In genomic region chr22:21617337-21617736, GRCh38 we compare ENCODE assay signal across 10 cellular contexts. TPM values are rescaled to one million over a fixed set of nuclear protein-coding genes. Genes with fewer than 3 reads are reported as not detected.
DNase-seq lines count a peak whose midpoint lies in the region; ATAC-seq, FAIRE-seq and TF ChIP-seq lines count a peak whose summit lies in the region.
"Not testable (repeated sequence)": the region's sequence is repeated elsewhere in the genome, so short reads cannot be mapped to it uniquely, and the experiment has no call there.
"Had no signal": no experiment of that assay in that cellular context is flagged by ENCODE, and none has a peak within 500 bp of the region (broad histone marks: within the 10 kb centered on the region; RNA-seq: fewer than 3 reads in every experiment).

No MANE protein-coding gene starts in this region.

- not testable (repeated sequence) for H3K4me1 Mint-ChIP-seq in GM23338
- peaks cover 19 to 35% (median 29%) of the 10 kb centered on the region in 3 donors for H3K4me1 Mint-ChIP-seq in T-cell
- H3K4me1 Mint-ChIP-seq in activated T-cell treated with anti-CD3 and anti-CD28 coated beads, Interleukin-2, amount 50 U/mL, for 24 hours (ENCODE audit: low read depth) = peaks cover 23% of the 10 kb centered on the region
- H3K4me1 Mint-ChIP-seq in naive thymus-derived CD4-positive, alpha-beta T cell = peaks cover 14 to 26% (median 22%) of the 10 kb centered on the region in 7 donors
- H3K4me1 Mint-ChIP-seq in stimulated activated memory B cell treated with anti-CD40 and anti-IgM and Interleukin-4, amounts not matched to agents 10 μg/mL and 1 μg/mL and 100 μg/mL, for 72 hours = peaks cover 60% of the 10 kb centered on the region

- H3K4me2 ChIP-seq in BLaER1 = peak overlapping the region; percentile 73
- H3K4me2 ChIP-seq in GM23338; K562 (ENCODE audit: insufficient read depth, low read length): not testable (repeated sequence)
- H3K4me2 ChIP-seq in OCI-LY7 (ENCODE audit: low read length) = peak overlapping the region; percentile 41

- POLR2A ChIA-PET in OCI-LY7 (lab: Charles Lee) (interaction anchor here (0.6 to 1.3 kb wide), 3 partner anchors 12 to 45 kb away, joined by 3 to 6 read pairs (median 4); partner anchors contain the start of gene YDJC), T-cell (lab: Charles Lee) (interaction anchor here (0.5 to 0.6 kb wide), 2 partner anchors 13 to 16 kb away, joined by 3 to 14 read pairs; no protein-coding TSS in a partner anchor), K562 (lab: Yijun Ruan, JAX) (interaction anchor here (0.6 to 76.8 kb wide), 4 partner anchors 2 to 51 kb away, joined by 4 to 4622 read pairs (median 2314); partner anchors contain the start of genes CCDC116, SDF2L1 and YDJC)
- POLR2A ChIA-PET in naive thymus-derived CD4-positive, alpha-beta T cell (lab: Charles Lee) = interaction anchor here (1.0 to 1.4 kb wide), 2 partner anchors 12 to 49 kb away, joined by 3 to 4 read pairs; partner anchors contain the start of gene YDJC

- in situ Hi-C loops in K562 (cut with MboI) = not testable (repeated sequence)

- H4K20me1 ChIP-seq in BLaER1 (peaks cover 100% of the 10 kb centered on the region), GM23338 (replicated peaks; ENCODE audit: insufficient read depth) (peaks cover 71% of the 10 kb centered on the region), OCI-LY7 (ENCODE audit: insufficient read depth, low read length) (peaks cover 16% of the 10 kb centered on the region), K562 (replicated peaks; ENCODE audit: control insufficient read depth, insufficient read depth, low read length) (peaks cover 51% of the 10 kb centered on the region)

- not testable (repeated sequence) for H3K27ac Mint-ChIP-seq in GM23338
- peak overlapping the region; percentile 19 to 49 for H3K27ac Mint-ChIP-seq in T-cell
- H3K27ac Mint-ChIP-seq in activated T-cell treated with anti-CD3 and anti-CD28 coated beads, Interleukin-2, amount 50 U/mL, for 24 hours = peak overlapping the region; percentile 69
- peak overlapping the region in 6 of 9 donors; percentile 19 to 74 (median 54) for H3K27ac Mint-ChIP-seq in naive thymus-derived CD4-positive, alpha-beta T cell
- peak overlapping the region; percentile 28 for H3K27ac Mint-ChIP-seq in stimulated activated memory B cell treated with anti-CD40 and anti-IgM and Interleukin-4, amounts not matched to agents 10 μg/mL and 1 μg/mL and 100 μg/mL, for 72 hours

- BruUV-seq in OCI-LY7 (replicated peaks; lab: Mats Ljungman, UMichigan); K562 (replicated peaks; lab: Mats Ljungman, UMichigan): not testable (repeated sequence)

- H3K27me3 Mint-ChIP-seq in GM23338 (ENCODE audit: insufficient read depth, low read depth, poor library complexity); T-cell; activated T-cell treated with anti-CD3 and anti-CD28 coated beads, Interleukin-2, amount 50 U/mL, for 24 hours; naive thymus-derived CD4-positive, alpha-beta T cell; stimulated activated memory B cell treated with anti-CD40 and anti-IgM and Interleukin-4, amounts not matched to agents 10 μg/mL and 1 μg/mL and 100 μg/mL, for 72 hours: not testable (repeated sequence)

- H3K27ac ChIP-seq in BLaER1 (peak overlapping the region; percentile 37; the same call in 1 of the 2 replicates), GM23338 (ENCODE audit: low read depth) (0 out of 2 replicates have a peak overlapping the region, but pooled peaks have one; percentile 42), OCI-LY7 (ENCODE audit: low read depth, low read length, poor library complexity, severe bottlenecking) (peak overlapping the region; percentile 56)
- not testable (repeated sequence) for H3K27ac ChIP-seq in K562 (ENCODE audit: extremely low read depth, low read depth, low read length); naive thymus-derived CD4-positive, alpha-beta T cell (ENCODE audit: low read depth, low read length)

- not testable (repeated sequence) for TF ChIP-seq EP300 in K562 (IDR thresholded peaks at IDR 0.05; ENCODE audit: low read length)

- FAIRE-seq in K562 (lab: Jason Lieb, UNC) = not testable (repeated sequence)

- not testable (repeated sequence) for TF ChIP-seq POLR2A in K562 (conservative IDR thresholded peaks at IDR 0.05)

- DNase-seq in GM23338 (ENCODE audit: low spot score); OCI-LY7 (ENCODE audit: low spot score); T-cell; activated T-cell treated with anti-CD3 and anti-CD28 coated beads, Interleukin-2, amount 50 U/mL, for 24 hours; K562 (ENCODE audit: extremely low read depth in 1 of 4, low spot score in 3 of 4); naive thymus-derived CD4-positive, alpha-beta T cell: not testable (repeated sequence)

- peaks cover 79% of the 10 kb centered on the region for H3K79me2 ChIP-seq in GM23338 (replicated peaks; ENCODE audit: insufficient read depth)
- peaks cover 83% of the 10 kb centered on the region for H3K79me2 ChIP-seq in OCI-LY7 (ENCODE audit: insufficient read depth, low read depth, low read length)
- peaks cover 78% of the 10 kb centered on the region for H3K79me2 ChIP-seq in K562 (ENCODE audit: control insufficient read depth, insufficient read depth, low read length)

- H3K36me3 Mint-ChIP-seq in GM23338 (ENCODE audit: low read depth) (peaks cover 42% of the 10 kb centered on the region), T-cell (peaks cover 17% of the 10 kb centered on the region)
- peaks cover 73% of the 10 kb centered on the region for H3K36me3 Mint-ChIP-seq in activated T-cell treated with anti-CD3 and anti-CD28 coated beads, Interleukin-2, amount 50 U/mL, for 24 hours (ENCODE audit: low read depth)
- H3K36me3 Mint-ChIP-seq in naive thymus-derived CD4-positive, alpha-beta T cell = peaks cover 3 to 21% (median 5%) of the 10 kb centered on the region in 5 donors
- H3K36me3 Mint-ChIP-seq in stimulated activated memory B cell treated with anti-CD40 and anti-IgM and Interleukin-4, amounts not matched to agents 10 μg/mL and 1 μg/mL and 100 μg/mL, for 72 hours = peaks cover 15% of the 10 kb centered on the region

- 86% methylated on average over 6 of the region's 6 CpGs for WGBS in K562 (ENCODE audit: insufficient coverage, low coverage, missing lambda C conversion rate)

- H3K4me3 ChIP-seq in BLaER1; GM23338; OCI-LY7 (ENCODE audit: low read depth, low read length, poor library complexity, severe bottlenecking); K562; naive thymus-derived CD4-positive, alpha-beta T cell (ENCODE audit: low read length): not testable (repeated sequence)

- H3K9me2 ChIP-seq in GM23338 (ENCODE audit: insufficient read depth); OCI-LY7 (ENCODE audit: insufficient read depth, low read length): not testable (repeated sequence)

- TF ChIP-seq CTCF in GM23338 (conservative IDR thresholded peaks at IDR 0.05; ENCODE audit: low read depth in 2 of 2); OCI-LY7 (conservative IDR thresholded peaks at IDR 0.05; ENCODE audit: low read length); K562 (IDR thresholded peaks at IDR 0.05 in 2 of 3, conservative IDR thresholded peaks at IDR 0.05 in 1 of 3; ENCODE audit: insufficient read depth in 2 of 3, low read depth in 1 of 3, low read length in 3 of 3): not testable (repeated sequence)

- not testable (repeated sequence) for H2AFZ ChIP-seq in GM23338; OCI-LY7 (ENCODE audit: low read length); K562 (ENCODE audit: low read depth, low read length)

- H3K9me3 Mint-ChIP-seq in GM23338; T-cell; activated T-cell treated with anti-CD3 and anti-CD28 coated beads, Interleukin-2, amount 50 U/mL, for 24 hours; naive thymus-derived CD4-positive, alpha-beta T cell; stimulated activated memory B cell treated with anti-CD40 and anti-IgM and Interleukin-4, amounts not matched to agents 10 μg/mL and 1 μg/mL and 100 μg/mL, for 72 hours: not testable (repeated sequence)

- not testable (repeated sequence) for H3K9me3 ChIP-seq in BLaER1; OCI-LY7 (ENCODE audit: low read length); K562 (replicated peaks; ENCODE audit: control insufficient read depth, insufficient read depth, low read depth, low read length); naive thymus-derived CD4-positive, alpha-beta T cell (ENCODE audit: control insufficient read depth in 2 of 3, low read length in 3 of 3)

- H3K4me3 Mint-ChIP-seq in GM23338; T-cell; activated T-cell treated with anti-CD3 and anti-CD28 coated beads, Interleukin-2, amount 50 U/mL, for 24 hours; naive thymus-derived CD4-positive, alpha-beta T cell; stimulated activated memory B cell treated with anti-CD40 and anti-IgM and Interleukin-4, amounts not matched to agents 10 μg/mL and 1 μg/mL and 100 μg/mL, for 72 hours: not testable (repeated sequence)

- H3K27me3 ChIP-seq in BLaER1; GM23338 (ENCODE audit: insufficient read depth); K562 (ENCODE audit: control insufficient read depth in 2 of 2, insufficient read depth in 2 of 2, low read length in 2 of 2); naive thymus-derived CD4-positive, alpha-beta T cell (ENCODE audit: control insufficient read depth in 2 of 2, insufficient read depth in 2 of 2, low read length in 2 of 2): not testable (repeated sequence)

- peaks cover 72% of the 10 kb centered on the region for H3K4me1 ChIP-seq in BLaER1
- H3K4me1 ChIP-seq in GM23338 (ENCODE audit: insufficient read depth); naive thymus-derived CD4-positive, alpha-beta T cell (ENCODE audit: control insufficient read depth in 2 of 2, insufficient read depth in 2 of 2, low read length in 2 of 2): not testable (repeated sequence)
- H3K4me1 ChIP-seq in OCI-LY7 (ENCODE audit: insufficient read depth, low read length, poor library complexity, severe bottlenecking) = peaks cover 45% of the 10 kb centered on the region
- H3K4me1 ChIP-seq in K562 (replicated peaks in 1 of 2; ENCODE audit: control insufficient read depth in 2 of 2, insufficient read depth in 2 of 2, low read length in 2 of 2) = peaks cover 0 to 11% of the 10 kb centered on the region in 2 experiments; a peak in 2 of 5 replicates

- intact Hi-C loops in OCI-LY7 (cut with micrococcal nuclease; ENCODE audit: unreplicated experiment) = loop anchor here (1.0 to 10.0 kb wide), 3 partner anchors 12 to 1403 kb away; no protein-coding TSS in a partner anchor
- intact Hi-C loops in K562 (cut with micrococcal nuclease) = not testable (repeated sequence)
- intact Hi-C loops in naive thymus-derived CD4-positive, alpha-beta T cell (cut with micrococcal nuclease) = loop anchor here in 1 of 2 donors (10.0 kb wide), 1 partner anchor 57 kb away; no protein-coding TSS in a partner anchor

- CTCF ChIA-PET in OCI-LY7 (lab: Charles Lee; ENCODE audit: unreplicated experiment) = interaction anchor here (0.6 to 0.8 kb wide), 2 partner anchors 10 to 30 kb away, joined by 3 read pairs; no protein-coding TSS in a partner anchor
- CTCF ChIA-PET in T-cell (lab: Charles Lee); K562 (lab: Yijun Ruan, JAX; ENCODE audit: low intra/inter-chr PET ratio): not testable (repeated sequence)
- CTCF ChIA-PET in naive thymus-derived CD4-positive, alpha-beta T cell (lab: Charles Lee) = interaction anchor here (0.7 kb wide), 1 partner anchor 10 kb away, joined by 3 read pairs; no protein-coding TSS in a partner anchor

- ATAC-seq in GM23338; T-cell (replicated peaks in 1 of 4); K562; naive thymus-derived CD4-positive, alpha-beta T cell; stimulated activated memory B cell treated with anti-CD40 and anti-IgM and Interleukin-4, amounts not matched to agents 10 μg/mL and 1 μg/mL and 100 μg/mL, for 72 hours: not testable (repeated sequence)

- peaks cover 76% of the 10 kb centered on the region for H3K36me3 ChIP-seq in BLaER1
- H3K36me3 ChIP-seq in GM23338 (ENCODE audit: insufficient read depth) = not testable (repeated sequence)
- peaks cover 76% of the 10 kb centered on the region for H3K36me3 ChIP-seq in OCI-LY7 (ENCODE audit: insufficient read depth, low read length)
- peaks cover 86% of the 10 kb centered on the region for H3K36me3 ChIP-seq in K562 (ENCODE audit: control insufficient read depth, insufficient read depth, low read length)
- peaks cover 0 to 37% (median 5%) of the 10 kb centered on the region in 3 experiments for H3K36me3 ChIP-seq in naive thymus-derived CD4-positive, alpha-beta T cell (ENCODE audit: control insufficient read depth in 2 of 3, insufficient read depth in 3 of 3, low read length in 3 of 3)

- not testable (repeated sequence) for TF ChIP-seq RAD21 in K562 (CRISPR knock-in tag; conservative IDR thresholded peaks at IDR 0.05 in 1 of 2, IDR thresholded peaks at IDR 0.05 in 1 of 2)

- not testable (repeated sequence) for H3K9ac ChIP-seq in BLaER1; K562 (ENCODE audit: insufficient read depth in 1 of 2, low read depth in 2 of 2, low read length in 2 of 2)

- peaks cover 17% of the 10 kb centered on the region; the same call in 1 of the 2 replicates for H3F3A ChIP-seq in GM23338 (replicated peaks; ENCODE audit: low read depth)

- H3K9me1 ChIP-seq in K562 (ENCODE audit: control insufficient read depth, insufficient read depth, low read length) = peaks cover 11% of the 10 kb centered on the region

RNA-seq across cellular contexts. Expression of gene YDJC, which starts 12.5 kb away (rescaled TPM):
- total RNA-seq in GM23338 (2014; rRNA removed; shearing (Covaris generic)) = 58.8 and 83.7 TPM in 2 replicates
- polyA plus RNA-seq in GM23338 (2016; fragmentation: Nextera tagmentation; extraction: Ambion mirVana) = 53.3 and 58.4 TPM in 2 replicates
- total RNA-seq in OCI-LY7 (2014; rRNA removed; shearing (Covaris generic)) = 75.6 and 81.1 TPM in 2 replicates
- total RNA-seq in OCI-LY7 (2022) = 59.0 and 59.3 TPM in 2 replicates
- total RNA-seq in T-cell = 10 to 100 TPM; 28.3 to 69.2 (median 62.2) TPM
- 121 and 504 TPM in 2 replicates for total RNA-seq in K562 (2011; cell fraction: chromatin; rRNA removed; ENCODE audit: low replicate concordance)
- total RNA-seq in K562 (2011; cell fraction: nucleolus; rRNA removed) = 857 and 885 TPM in 2 replicates
- total RNA-seq in K562 (2011; cell fraction: nucleoplasm; rRNA removed) = 325 and 370 TPM in 2 replicates
- total RNA-seq in K562 (2014; rRNA removed) = 871 and 1,007 TPM in 2 replicates
- 69.0 and 87.5 TPM in 2 replicates for total RNA-seq in K562 (2014; rRNA removed; fragmentation: Illumina TruSeq; extraction: Trizol)
- total RNA-seq in K562 (2015; rRNA removed; fragmentation: Illumina TruSeq; extraction: Trizol) = 164 and 196 TPM in 2 replicates
- total RNA-seq in K562 (2021) = 626 and 641 TPM in 2 replicates
- polyA plus RNA-seq in K562 (2011; rRNA removed) = 203 and 277 TPM in 2 replicates
- 382 and 1,449 TPM in 2 replicates for polyA plus RNA-seq in K562 (2011; cell fraction: cytosol; rRNA removed)
- polyA plus RNA-seq in K562 (2011; cell fraction: nucleus; rRNA removed) = 629 and 1,089 TPM in 2 replicates
- polyA plus RNA-seq in K562 (2012) = 282 and 288 TPM in 2 replicates
- 106 and 159 TPM in 2 replicates for polyA plus RNA-seq in K562 (2014; fragmentation: Illumina TruSeq; extraction: Trizol)
- 10 to 100 TPM; 13.5 to 23.5 TPM for polyA plus RNA-seq in K562 (2014; fragmentation: Nextera tagmentation; extraction: Ambion mirVana)
- 707 and 732 TPM in 2 replicates for polyA plus RNA-seq in K562 (2014; rRNA removed)
- 35.0 and 44.2 TPM in 2 replicates for polyA minus RNA-seq in K562 (2011; rRNA and poly(A)+ RNA removed)
- 212 and 264 TPM in 2 replicates for polyA minus RNA-seq in K562 (2011; cell fraction: cytosol; rRNA and poly(A)+ RNA removed)
- polyA minus RNA-seq in K562 (2011; cell fraction: nucleus; rRNA and poly(A)+ RNA removed) = 294 and 313 TPM in 2 replicates
- 10 to 100 TPM; 29.0 to 56.0 (median 38.0) TPM for total RNA-seq in naive thymus-derived CD4-positive, alpha-beta T cell
- 10 to 100 TPM; 51.4 to 75.8 TPM for polyA plus RNA-seq in naive thymus-derived CD4-positive, alpha-beta T cell

RNA-seq across cellular contexts. Expression of gene CCDC116, which starts 15.2 kb away (rescaled TPM):
- 0.14 TPM in 1 of 2 replicates, not detected in the other for total RNA-seq in GM23338 (2014; rRNA removed; shearing (Covaris generic))
- polyA plus RNA-seq in GM23338 (2016; fragmentation: Nextera tagmentation; extraction: Ambion mirVana) (0.35 TPM in 1 of 2 replicates, not detected in the other), K562 (2011; rRNA removed) (1.6 and 2.1 TPM in 2 replicates), K562 (2014; fragmentation: Illumina TruSeq; extraction: Trizol) (6.3 and 8.9 TPM in 2 replicates), K562 (2014; fragmentation: Nextera tagmentation; extraction: Ambion mirVana) (1 to 10 TPM; 1.6 to 2.3 TPM), K562 (2014; rRNA removed) (7.1 and 8.6 TPM in 2 replicates)
- 1.5 and 1.7 TPM in 2 replicates for total RNA-seq in OCI-LY7 (2014; rRNA removed; shearing (Covaris generic))
- total RNA-seq in OCI-LY7 (2022) (3.1 and 3.5 TPM in 2 replicates), T-cell (under 1 TPM in 4 of 5 donors, not detected in 1; 0.16 to 0.79 (median 0.66) TPM), K562 (2014; rRNA removed) (9.3 and 13.6 TPM in 2 replicates), K562 (2014; rRNA removed; fragmentation: Illumina TruSeq; extraction: Trizol) (2.1 and 2.8 TPM in 2 replicates), K562 (2015; rRNA removed; fragmentation: Illumina TruSeq; extraction: Trizol) (4.7 and 5.2 TPM in 2 replicates), K562 (2021) (11.3 and 15.6 TPM in 2 replicates)
- 11.2 and 34.3 TPM in 2 replicates for total RNA-seq in K562 (2011; cell fraction: chromatin; rRNA removed; ENCODE audit: low replicate concordance)
- 28.7 and 33.9 TPM in 2 replicates for total RNA-seq in K562 (2011; cell fraction: nucleolus; rRNA removed)
- total RNA-seq in K562 (2011; cell fraction: nucleoplasm; rRNA removed) = 18.1 and 19.5 TPM in 2 replicates
- 1.8 and 5.8 TPM in 2 replicates for polyA plus RNA-seq in K562 (2011; cell fraction: cytosol; rRNA removed)
- polyA plus RNA-seq in K562 (2011; cell fraction: nucleus; rRNA removed) = 6.5 and 19.5 TPM in 2 replicates
- polyA plus RNA-seq in K562 (2012) = 5.2 and 6.4 TPM in 2 replicates
- polyA minus RNA-seq in K562 (2011; rRNA and poly(A)+ RNA removed) = 1.3 and 1.8 TPM in 2 replicates
- 1.5 and 3.9 TPM in 2 replicates for polyA minus RNA-seq in K562 (2011; cell fraction: cytosol; rRNA and poly(A)+ RNA removed)
- polyA minus RNA-seq in K562 (2011; cell fraction: nucleus; rRNA and poly(A)+ RNA removed) = 8.3 and 12.3 TPM in 2 replicates
- total RNA-seq in naive thymus-derived CD4-positive, alpha-beta T cell = under 1 TPM in 4 of 5 experiments, not detected in 1; 0.21 to 0.43 (median 0.27) TPM
- not detected for polyA plus RNA-seq in naive thymus-derived CD4-positive, alpha-beta T cell
- total RNA-seq: G401 had no signal
- polyA plus RNA-seq: CD8-positive, alpha-beta memory T cell had no signal

RNA-seq across cellular contexts. Expression of gene SDF2L1, which starts 24.8 kb away (rescaled TPM):
- total RNA-seq in GM23338 (2014; rRNA removed; shearing (Covaris generic)) = 60.3 and 62.3 TPM in 2 replicates
- polyA plus RNA-seq in GM23338 (2016; fragmentation: Nextera tagmentation; extraction: Ambion mirVana) = 72.7 and 74.8 TPM in 2 replicates
- total RNA-seq in OCI-LY7 (2014; rRNA removed; shearing (Covaris generic)) = 66.8 and 89.1 TPM in 2 replicates
- total RNA-seq in OCI-LY7 (2022) = 39.6 and 60.5 TPM in 2 replicates
- 10 to 100 TPM; 22.1 to 55.4 (median 50.2) TPM for total RNA-seq in T-cell
- 72.2 and 221 TPM in 2 replicates for total RNA-seq in K562 (2011; cell fraction: chromatin; rRNA removed; ENCODE audit: low replicate concordance)
- total RNA-seq in K562 (2011; cell fraction: nucleolus; rRNA removed) = 489 and 555 TPM in 2 replicates
- total RNA-seq in K562 (2011; cell fraction: nucleoplasm; rRNA removed) = 263 and 279 TPM in 2 replicates
- 894 and 989 TPM in 2 replicates for total RNA-seq in K562 (2014; rRNA removed)
- 41.9 and 82.9 TPM in 2 replicates for total RNA-seq in K562 (2014; rRNA removed; fragmentation: Illumina TruSeq; extraction: Trizol)
- 135 and 153 TPM in 2 replicates for total RNA-seq in K562 (2015; rRNA removed; fragmentation: Illumina TruSeq; extraction: Trizol)
- total RNA-seq in K562 (2021) = 551 and 557 TPM in 2 replicates
- polyA plus RNA-seq in K562 (2011; rRNA removed) = 124 and 218 TPM in 2 replicates
- polyA plus RNA-seq in K562 (2011; cell fraction: cytosol; rRNA removed) = 273 and 603 TPM in 2 replicates
- 110 and 123 TPM in 2 replicates for polyA plus RNA-seq in K562 (2011; cell fraction: nucleus; rRNA removed)
- polyA plus RNA-seq in K562 (2012) = 384 and 632 TPM in 2 replicates
- polyA plus RNA-seq in K562 (2014; fragmentation: Illumina TruSeq; extraction: Trizol) = 33.8 and 82.2 TPM in 2 replicates
- polyA plus RNA-seq in K562 (2014; fragmentation: Nextera tagmentation; extraction: Ambion mirVana) = 10 to 100 TPM; 15.1 to 34.8 TPM
- polyA plus RNA-seq in K562 (2014; rRNA removed) = 666 and 827 TPM in 2 replicates
- 50.1 and 80.5 TPM in 2 replicates for polyA minus RNA-seq in K562 (2011; rRNA and poly(A)+ RNA removed)
- polyA minus RNA-seq in K562 (2011; cell fraction: cytosol; rRNA and poly(A)+ RNA removed) = 107 and 114 TPM in 2 replicates
- polyA minus RNA-seq in K562 (2011; cell fraction: nucleus; rRNA and poly(A)+ RNA removed) = 37.7 and 69.6 TPM in 2 replicates
- 10 to 100 TPM; 22.1 to 99.8 (median 31.7) TPM for total RNA-seq in naive thymus-derived CD4-positive, alpha-beta T cell
- polyA plus RNA-seq in naive thymus-derived CD4-positive, alpha-beta T cell = 10 to 100 TPM; 70.2 to 72.4 TPM

RNA-seq across cellular contexts. Expression of gene PPIL2, which starts 48.5 kb away (rescaled TPM):
- 30.7 and 34.1 TPM in 2 replicates for total RNA-seq in GM23338 (2014; rRNA removed; shearing (Covaris generic))
- polyA plus RNA-seq in GM23338 (2016; fragmentation: Nextera tagmentation; extraction: Ambion mirVana) (21.6 and 23.0 TPM in 2 replicates), K562 (2011; rRNA removed) (193 and 247 TPM in 2 replicates), K562 (2014; fragmentation: Illumina TruSeq; extraction: Trizol) (250 and 261 TPM in 2 replicates), K562 (2014; fragmentation: Nextera tagmentation; extraction: Ambion mirVana) (10 to 100 TPM; 13.2 to 28.8 TPM), K562 (2014; rRNA removed) (268 and 298 TPM in 2 replicates)
- 58.5 and 59.9 TPM in 2 replicates for total RNA-seq in OCI-LY7 (2014; rRNA removed; shearing (Covaris generic))
- total RNA-seq in OCI-LY7 (2022) (86.3 and 92.7 TPM in 2 replicates), T-cell (10 to 100 TPM; 72.0 to 82.5 (median 79.4) TPM), K562 (2014; rRNA removed) (174 and 195 TPM in 2 replicates), K562 (2014; rRNA removed; fragmentation: Illumina TruSeq; extraction: Trizol) (104 and 115 TPM in 2 replicates), K562 (2015; rRNA removed; fragmentation: Illumina TruSeq; extraction: Trizol) (170 and 172 TPM in 2 replicates), K562 (2021) (251 and 267 TPM in 2 replicates)
- total RNA-seq in K562 (2011; cell fraction: chromatin; rRNA removed; ENCODE audit: low replicate concordance) = 1,132 and 1,539 TPM in 2 replicates
- 736 and 826 TPM in 2 replicates for total RNA-seq in K562 (2011; cell fraction: nucleolus; rRNA removed)
- 718 and 814 TPM in 2 replicates for total RNA-seq in K562 (2011; cell fraction: nucleoplasm; rRNA removed)
- polyA plus RNA-seq in K562 (2011; cell fraction: cytosol; rRNA removed) = 143 and 211 TPM in 2 replicates
- polyA plus RNA-seq in K562 (2011; cell fraction: nucleus; rRNA removed) = 801 and 951 TPM in 2 replicates
- 185 and 193 TPM in 2 replicates for polyA plus RNA-seq in K562 (2012)
- 228 and 271 TPM in 2 replicates for polyA minus RNA-seq in K562 (2011; rRNA and poly(A)+ RNA removed)
- 95.6 and 98.4 TPM in 2 replicates for polyA minus RNA-seq in K562 (2011; cell fraction: cytosol; rRNA and poly(A)+ RNA removed)
- polyA minus RNA-seq in K562 (2011; cell fraction: nucleus; rRNA and poly(A)+ RNA removed) = 325 and 509 TPM in 2 replicates
- 10 to 100 TPM; 69.5 to 81.8 (median 74.7) TPM for total RNA-seq in naive thymus-derived CD4-positive, alpha-beta T cell
- 10 to 100 TPM; 27.1 to 46.4 TPM for polyA plus RNA-seq in naive thymus-derived CD4-positive, alpha-beta T cell

RNA-seq across cellular contexts. Expression of gene UBE2L3, which starts 49.8 kb away (rescaled TPM):
- 70.1 and 86.3 TPM in 2 replicates for total RNA-seq in GM23338 (2014; rRNA removed; shearing (Covaris generic))
- 123 and 136 TPM in 2 replicates for polyA plus RNA-seq in GM23338 (2016; fragmentation: Nextera tagmentation; extraction: Ambion mirVana)
- 61.2 and 63.8 TPM in 2 replicates for total RNA-seq in OCI-LY7 (2014; rRNA removed; shearing (Covaris generic))
- total RNA-seq in OCI-LY7 (2022) = 67.1 and 67.8 TPM in 2 replicates
- 10 to 100 TPM; 28.4 to 38.7 (median 34.3) TPM for total RNA-seq in T-cell
- total RNA-seq in K562 (2011; cell fraction: chromatin; rRNA removed; ENCODE audit: low replicate concordance) = 76.2 and 94.2 TPM in 2 replicates
- 66.2 and 75.7 TPM in 2 replicates for total RNA-seq in K562 (2011; cell fraction: nucleolus; rRNA removed)
- total RNA-seq in K562 (2011; cell fraction: nucleoplasm; rRNA removed) = 78.4 and 92.8 TPM in 2 replicates
- 215 and 275 TPM in 2 replicates for total RNA-seq in K562 (2014; rRNA removed)
- 285 and 298 TPM in 2 replicates for total RNA-seq in K562 (2014; rRNA removed; fragmentation: Illumina TruSeq; extraction: Trizol)
- total RNA-seq in K562 (2015; rRNA removed; fragmentation: Illumina TruSeq; extraction: Trizol) = 335 and 354 TPM in 2 replicates
- total RNA-seq in K562 (2021) = 240 TPM in 2 replicates
- 206 and 218 TPM in 2 replicates for polyA plus RNA-seq in K562 (2011; rRNA removed)
- 145 and 195 TPM in 2 replicates for polyA plus RNA-seq in K562 (2011; cell fraction: cytosol; rRNA removed)
- polyA plus RNA-seq in K562 (2011; cell fraction: nucleus; rRNA removed) = 56.6 and 72.9 TPM in 2 replicates
- 253 and 378 TPM in 2 replicates for polyA plus RNA-seq in K562 (2012)
- 493 and 580 TPM in 2 replicates for polyA plus RNA-seq in K562 (2014; fragmentation: Illumina TruSeq; extraction: Trizol)
- polyA plus RNA-seq in K562 (2014; fragmentation: Nextera tagmentation; extraction: Ambion mirVana) = 100 to 1,000 TPM; 575 to 625 TPM
- polyA plus RNA-seq in K562 (2014; rRNA removed) = 266 and 269 TPM in 2 replicates
- 172 and 189 TPM in 2 replicates for polyA minus RNA-seq in K562 (2011; rRNA and poly(A)+ RNA removed)
- polyA minus RNA-seq in K562 (2011; cell fraction: cytosol; rRNA and poly(A)+ RNA removed) = 89.8 and 112 TPM in 2 replicates
- 25.2 and 45.9 TPM in 2 replicates for polyA minus RNA-seq in K562 (2011; cell fraction: nucleus; rRNA and poly(A)+ RNA removed)
- 10 to 100 TPM; 22.5 to 55.0 (median 34.2) TPM for total RNA-seq in naive thymus-derived CD4-positive, alpha-beta T cell
- polyA plus RNA-seq in naive thymus-derived CD4-positive, alpha-beta T cell = 100 to 1,000 TPM in 1 of 2 donors, 10 to 100 TPM in 1; 89.8 to 101 TPM
